Comparison of ENCODE assay signal across 1 cellular context in genomic region chr22:41696714-41697113, GRCh38.
TF ChIP-seq lines count a peak whose summit lies in the region.

No MANE protein-coding gene starts in this region.

TF ChIP-seq in GM23338, 12 proteins besides CTCF, POLR2A, EP300 and RAD21 (continued from another document):
- no peak for TF ChIP-seq ETS1 (IDR thresholded peaks at IDR 0.05)
- no peak for TF ChIP-seq ZNF331 (CRISPR knock-in tag; IDR thresholded peaks at IDR 0.05; ENCODE audit: low read depth)
- TF ChIP-seq ZNF114 (CRISPR knock-in tag; IDR thresholded peaks at IDR 0.05): no peak
- no peak for TF ChIP-seq CREB1 (CRISPR knock-in tag; IDR thresholded peaks at IDR 0.05; ENCODE audit: low read depth)
- TF ChIP-seq REST (IDR thresholded peaks at IDR 0.05; ENCODE audit: unreplicated experiment): no peak
- no peak for TF ChIP-seq STAT1 (IDR thresholded peaks at IDR 0.05; ENCODE audit: unreplicated experiment)
TF ChIP-seq in GM23338: peak in this region for 0.
